16 cellular contexts compared by ENCODE assay signal in the genomic region with DNA sequence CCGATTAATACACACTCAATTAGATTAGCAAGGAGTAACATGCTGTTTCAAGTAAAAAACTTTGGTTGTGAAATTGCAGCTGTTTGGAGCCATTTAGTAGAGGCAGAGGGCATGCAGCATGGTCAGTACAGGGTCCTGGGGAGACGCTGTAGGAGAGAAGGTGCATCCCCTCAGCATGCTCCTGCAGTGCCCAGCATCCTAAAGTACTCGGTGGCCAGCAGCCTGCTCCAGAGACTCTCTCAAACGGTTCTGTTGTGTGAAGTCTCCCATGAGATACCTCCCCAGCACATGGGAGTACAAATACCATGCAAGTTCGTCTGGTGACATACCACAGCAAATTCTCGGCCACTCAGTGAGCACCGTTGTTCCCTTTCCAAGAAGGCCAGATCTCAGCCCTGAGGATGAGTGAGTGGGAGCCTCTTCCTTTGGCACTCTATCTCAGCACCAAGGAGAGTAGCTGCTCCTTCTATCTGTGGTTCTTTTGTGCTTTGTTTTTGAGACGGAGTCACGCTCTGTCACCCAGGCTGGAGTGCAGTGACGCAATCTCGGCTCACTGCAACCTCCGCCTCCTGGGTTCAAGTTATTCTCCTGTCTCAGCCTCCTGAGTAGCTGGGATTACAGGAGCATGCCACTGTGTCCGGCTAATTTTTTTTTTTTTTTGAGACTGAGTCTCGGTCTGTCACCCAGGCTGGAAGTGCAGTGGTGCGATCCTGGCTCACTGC.
DNase-seq lines count a peak whose midpoint lies in the region; ATAC-seq and TF ChIP-seq lines count a peak whose summit lies in the region.
"Had no signal": no experiment of that assay in that cellular context is flagged by ENCODE, and none has a peak within 500 bp of the region (broad histone marks: within the 10 kb centered on the region; RNA-seq: fewer than 3 reads in every experiment).

No MANE protein-coding gene starts in this region.

- peaks cover 5% of the 10 kb centered on the region for H3K4me1 Mint-ChIP-seq in endodermal cell
- H3K4me1 Mint-ChIP-seq in activated CD4-positive, alpha-beta T cell treated with anti-CD3 and anti-CD28 coated beads for 36 hours = no peaks in the 10 kb centered on the region

- H3K23ac ChIP-seq in mesendoderm (ENCODE audit: low read length) = no peak overlapping the region

- H3K56ac ChIP-seq in mesendoderm (ENCODE audit: low read length) = no peak overlapping the region

- TF ChIP-seq CTCF in PC-3 (conservative IDR thresholded peaks at IDR 0.05; ENCODE audit: low read depth, low read length) (no peak), endodermal cell (conservative IDR thresholded peaks at IDR 0.05) (no peak), tibial artery (IDR thresholded peaks at IDR 0.05) (no peak)

- no peak overlapping the region for H2BK5ac ChIP-seq in mesendoderm (ENCODE audit: low read length)

- POLR2A ChIA-PET in PC-3 (lab: Charles Lee; ENCODE audit: unreplicated experiment) = no interaction called here
- POLR2A ChIA-PET in activated CD4-positive, alpha-beta T cell treated with anti-CD3 and anti-CD28 coated beads for 36 hours (lab: Charles Lee) = no interaction called here

- peaks cover 6% of the 10 kb centered on the region for H3K9me3 Mint-ChIP-seq in endodermal cell
- no peaks in the 10 kb centered on the region for H3K9me3 Mint-ChIP-seq in activated CD4-positive, alpha-beta T cell treated with anti-CD3 and anti-CD28 coated beads for 36 hours (ENCODE audit: low read depth)
- H3K9me3 Mint-ChIP-seq: CD4-positive, alpha-beta T cell had no signal

- no peak overlapping the region for H3K4ac ChIP-seq in mesendoderm (ENCODE audit: low read depth, low read length)

- H3K27ac ChIP-seq in PC-3 (ENCODE audit: low read length) (no peak overlapping the region), endodermal cell (ENCODE audit: low read depth, low read length) (no peak overlapping the region), mesendoderm (ENCODE audit: low read depth, low read length) (no peak overlapping the region), tibial artery (no peak overlapping the region)

- peaks cover 5% of the 10 kb centered on the region for H3F3A ChIP-seq in PC-3 (ENCODE audit: low read length, unreplicated experiment)

- H3K9ac ChIP-seq in PC-3 (ENCODE audit: low read length) = no peak overlapping the region
- H3K9ac ChIP-seq in endodermal cell (ENCODE audit: extremely low read depth, low read length, poor library complexity, severe bottlenecking) = no peak overlapping the region
- no peak overlapping the region for H3K9ac ChIP-seq in mesendoderm (ENCODE audit: low read length)

- H3K4me3 ChIP-seq in PC-3 (ENCODE audit: low read length) (no peak overlapping the region), endodermal cell (ENCODE audit: low read length) (no peak overlapping the region), mesendoderm (ENCODE audit: low read length) (no peak overlapping the region), tibial artery (no peak overlapping the region)
- H3K4me3 ChIP-seq: GM12878, HAP-1 had no signal

- CTCF ChIA-PET in PC-3 (lab: Charles Lee) = interaction anchor here (0.6 to 3.1 kb wide), 4 partner anchors 121 to 241 kb away, joined by 3 to 63 read pairs (median 5); no protein-coding TSS in a partner anchor
- CTCF ChIA-PET in activated CD4-positive, alpha-beta T cell treated with anti-CD3 and anti-CD28 coated beads for 36 hours (lab: Charles Lee) = interaction anchor here (2.6 kb wide), 1 partner anchor 176 kb away, joined by 8 read pairs; no protein-coding TSS in a partner anchor

- no TSS peak for BruUV-seq in PC-3 (replicated peaks; lab: Mats Ljungman, UMichigan)

- no peak overlapping the region for H4K8ac ChIP-seq in mesendoderm (ENCODE audit: low read depth, low read length)

- peaks cover 47% of the 10 kb centered on the region for H3K36me3 Mint-ChIP-seq in endodermal cell (ENCODE audit: low read depth)
- no peaks in the 10 kb centered on the region for H3K36me3 Mint-ChIP-seq in activated CD4-positive, alpha-beta T cell treated with anti-CD3 and anti-CD28 coated beads for 36 hours (ENCODE audit: low read depth)

- no peaks in the 10 kb centered on the region for H3K27me3 Mint-ChIP-seq in endodermal cell (ENCODE audit: insufficient read depth)
- H3K27me3 Mint-ChIP-seq in activated CD4-positive, alpha-beta T cell treated with anti-CD3 and anti-CD28 coated beads for 36 hours = peaks cover 23% of the 10 kb centered on the region

- H4K5ac ChIP-seq in mesendoderm (ENCODE audit: low read length) = no peak overlapping the region

- no peak overlapping the region for H2BK120ac ChIP-seq in mesendoderm (ENCODE audit: low read depth, low read length)

- H3K18ac ChIP-seq in mesendoderm (ENCODE audit: low read length) = no peak overlapping the region

- no peak overlapping the region for H2AK5ac ChIP-seq in mesendoderm (ENCODE audit: low read length)

- peaks cover 4% of the 10 kb centered on the region for H4K20me1 ChIP-seq in PC-3 (ENCODE audit: low read length)

- H3K4me1 ChIP-seq in PC-3 (ENCODE audit: insufficient read depth, low read length) = no peaks in the 10 kb centered on the region
- no peaks in the 10 kb centered on the region for H3K4me1 ChIP-seq in endodermal cell (ENCODE audit: control insufficient read depth, insufficient read depth, low read length)
- H3K4me1 ChIP-seq in mesendoderm (ENCODE audit: control insufficient read depth, low read depth, low read length) = no peaks in the 10 kb centered on the region
- H3K4me1 ChIP-seq in tibial artery = peaks cover 0 to 10% (median 0%) of the 10 kb centered on the region in 4 donors

- H3K4me3 Mint-ChIP-seq in endodermal cell = no peak overlapping the region
- no peak overlapping the region for H3K4me3 Mint-ChIP-seq in activated CD4-positive, alpha-beta T cell treated with anti-CD3 and anti-CD28 coated beads for 36 hours
- H3K4me3 Mint-ChIP-seq: CD4-positive, alpha-beta T cell had no signal

- WGBS in endodermal cell (ENCODE audit: insufficient coverage in 1 of 2, insufficient read length in 1 of 2), 2 experiments = 93 to 94% methylated on average over 13 to 15 of the region's 15 CpGs
- WGBS in mesendoderm (ENCODE audit: extremely low coverage, insufficient coverage, low lambda C conversion rate) = no CpG with 5 or more reads among the region's 15 CpGs

- no peak overlapping the region for H2BK15ac ChIP-seq in mesendoderm (replicated peaks; ENCODE audit: low read depth)

- DNase-seq in PC-3 (no peak), endodermal cell (peak; percentile 54), mesendoderm (peak; percentile 73), DMS153 (lab: John Stamatoyannopoulos, UW) (no peak), tibial artery (no peak)
- DNase-seq in activated CD4-positive, alpha-beta T cell treated with anti-CD3 and anti-CD28 coated beads for 36 hours = no peak
- DNase-seq: activated CD4-positive, CD25-positive, alpha-beta regulatory T cell; activated gamma-delta T cell treated with Interleukin-2 at 50 U/mL for 16 hours; CD4-positive, alpha-beta T cell; left colon; NCI-H2081; NCI-H526 treated with DMSO at 0.1 percent for 48 hours; T-helper 1 cell had no signal

- H3K27me3 ChIP-seq in PC-3 (ENCODE audit: low read length) = no peaks in the 10 kb centered on the region
- H3K27me3 ChIP-seq in endodermal cell (ENCODE audit: control insufficient read depth, insufficient read depth, low read length, poor library complexity, severe bottlenecking) = no peaks in the 10 kb centered on the region
- no peaks in the 10 kb centered on the region for H3K27me3 ChIP-seq in mesendoderm (ENCODE audit: insufficient read depth, low read length, poor library complexity)
- H3K27me3 ChIP-seq in tibial artery = no peaks in the 10 kb centered on the region

- no peaks in the 10 kb centered on the region for H3K9me2 ChIP-seq in PC-3 (replicated peaks; ENCODE audit: low read length)

- no peak overlapping the region for H3K4me2 ChIP-seq in PC-3 (ENCODE audit: low read length)
- no peak overlapping the region for H3K4me2 ChIP-seq in mesendoderm (ENCODE audit: low read length)

- no peak overlapping the region for H2AFZ ChIP-seq in PC-3 (ENCODE audit: low read length)

- H3K36me3 ChIP-seq in PC-3 (ENCODE audit: low read depth, low read length) (peaks cover 18% of the 10 kb centered on the region), endodermal cell (ENCODE audit: control insufficient read depth, insufficient read depth, low read length) (peaks cover 46% of the 10 kb centered on the region), mesendoderm (ENCODE audit: control insufficient read depth, insufficient read depth, low read length) (no peaks in the 10 kb centered on the region), tibial artery (peaks cover 4 to 11% (median 6%) of the 10 kb centered on the region in 3 donors)
- H3K36me3 ChIP-seq: HAP-1 had no signal

- peak overlapping the region; percentile 70 for H3K27ac Mint-ChIP-seq in endodermal cell
- no peak overlapping the region for H3K27ac Mint-ChIP-seq in activated CD4-positive, alpha-beta T cell treated with anti-CD3 and anti-CD28 coated beads for 36 hours
- H3K27ac Mint-ChIP-seq: CD4-positive, alpha-beta T cell had no signal

- ATAC-seq in PC-3 = peak; percentile 31
- no peak for ATAC-seq in activated CD4-positive, alpha-beta T cell treated with anti-CD3 and anti-CD28 coated beads for 36 hours
- no peak for ATAC-seq in activated CD4-positive, CD25-positive, alpha-beta regulatory T cell treated with anti-CD3 and anti-CD28 coated beads, Interleukin-2, amount 50 U/mL, for 24 hours
- ATAC-seq: GM12878, left colon had no signal

- no peaks in the 10 kb centered on the region for H3K9me3 ChIP-seq in PC-3 (ENCODE audit: low read length)
- peaks cover 5% of the 10 kb centered on the region for H3K9me3 ChIP-seq in endodermal cell (ENCODE audit: control insufficient read depth, low read length)
- H3K9me3 ChIP-seq in tibial artery = no peaks in the 10 kb centered on the region
- H3K9me3 ChIP-seq: HAP-1 had no signal

- intact Hi-C loops in PC-3 (cut with micrococcal nuclease) = loop anchor here (2.0 kb wide), 3 partner anchors 69 to 185 kb away; no protein-coding TSS in a partner anchor
- intact Hi-C loops in activated CD4-positive, alpha-beta T cell treated with anti-CD3 and anti-CD28 coated beads for 36 hours (cut with DNase I, micrococcal nuclease) = loop anchor here in 1 of 2 experiments (5.0 kb wide), 1 partner anchor 178 kb away; no protein-coding TSS in a partner anchor
- intact Hi-C loops in tibial artery (cut with DNase I; ENCODE audit: low total_unique reads) = loop anchor here (5.0 kb wide), 1 partner anchor 173 kb away; no protein-coding TSS in a partner anchor

- H3K79me1 ChIP-seq in mesendoderm (ENCODE audit: low read length) = peaks cover 4% of the 10 kb centered on the region

- H3K79me2 ChIP-seq in PC-3 (ENCODE audit: low read length) (peaks cover 4% of the 10 kb centered on the region; the same call in 1 of the 2 replicates), mesendoderm (ENCODE audit: control insufficient read depth, insufficient read depth, low read length) (no peaks in the 10 kb centered on the region)

Comparison
In these comparisons a context has a peak if more than half of its experiments do, and no peak if none do; other contexts are left out.
1. DNase-seq: peak in endodermal cell (single experiment) and mesendoderm (single experiment); none in PC-3 (single experiment), activated CD4-positive, alpha-beta T cell treated with anti-CD3 and anti-CD28 coated beads for 36 hours (single experiment), DMS153 (single experiment) and tibial artery (0 of 2).